21 cellular contexts compared by ENCODE assay signal in the genomic region with DNA sequence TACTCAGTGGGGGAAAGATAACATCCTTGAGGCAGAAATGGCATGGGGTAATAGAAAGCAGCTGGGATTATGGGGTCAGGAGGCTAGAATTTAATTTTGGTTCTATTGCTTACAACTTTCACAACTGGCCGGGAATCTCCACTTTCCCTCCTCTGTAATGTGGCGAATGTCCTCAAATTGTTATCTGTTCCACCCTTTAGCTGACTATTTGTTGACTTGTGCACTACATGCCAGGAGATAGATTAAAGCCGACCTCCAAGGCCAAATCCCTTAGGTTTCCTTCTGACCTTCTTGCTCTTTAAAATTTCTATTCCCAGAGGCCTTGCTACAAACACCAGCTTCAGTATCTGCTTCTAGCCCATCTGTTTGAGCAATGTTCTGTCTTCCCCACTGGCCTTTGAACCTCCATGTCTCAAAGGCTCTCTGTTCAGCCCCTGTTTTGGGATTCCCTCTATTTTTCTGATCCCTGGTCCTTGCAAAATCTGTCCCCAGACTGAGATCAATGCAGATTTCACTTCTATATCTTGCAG.
DNase-seq lines count a peak whose midpoint lies in the region; ATAC-seq and TF ChIP-seq lines count a peak whose summit lies in the region.
"Had no signal": no experiment of that assay in that cellular context is flagged by ENCODE, and none has a peak within 500 bp of the region (broad histone marks: within the 10 kb centered on the region; RNA-seq: fewer than 3 reads in every experiment).

No MANE protein-coding gene starts in this region.

- H3K27me3 ChIP-seq in heart left ventricle (no peaks in the 10 kb centered on the region), esophagus muscularis mucosa (no peaks in the 10 kb centered on the region), neural progenitor cell (no peaks in the 10 kb centered on the region), Caco-2 (replicated peaks; ENCODE audit: control insufficient read depth, insufficient read depth, low read length) (no peaks in the 10 kb centered on the region)
- H3K27me3 ChIP-seq: BLaER1 had no signal

- intact Hi-C loops in Right ventricle myocardium superior (cut with DNase I): no loop called here
- intact Hi-C loops in heart left ventricle (cut with DNase I): no loop called here
- intact Hi-C loops in esophagus muscularis mucosa (cut with DNase I): no loop called here
- intact Hi-C loops in Caco-2 (cut with micrococcal nuclease; ENCODE audit: unreplicated experiment): no loop called here

- peak; percentile 60 for ATAC-seq in Right ventricle myocardium superior (ENCODE audit: poor library complexity)
- no peak for ATAC-seq in heart left ventricle
- ATAC-seq in GM18502 (IDR thresholded peaks at IDR 0.05; ENCODE audit: poor library complexity, unreplicated experiment): no peak
- ATAC-seq: CD8-positive, alpha-beta T cell had no signal

- H3K27ac Mint-ChIP-seq in neural progenitor cell (peak overlapping the region; percentile 1), Caco-2 (ENCODE audit: unreplicated experiment) (no peak overlapping the region)
- H3K27ac Mint-ChIP-seq: B cell; CD8-positive, alpha-beta T cell; GM23338; H9; HFFc6 had no signal

- 55 to 71% (median 60%) methylated on average over 3 of the region's 3 CpGs for WGBS in heart left ventricle, 4 donors
- 70% methylated on average over 3 of the region's 3 CpGs for WGBS in esophagus muscularis mucosa

- no peaks in the 10 kb centered on the region for H3F3A ChIP-seq in neural progenitor cell (ENCODE audit: low read depth)

- H3K36me3 Mint-ChIP-seq in neural progenitor cell (no peaks in the 10 kb centered on the region), Caco-2 (ENCODE audit: insufficient read depth, unreplicated experiment) (no peaks in the 10 kb centered on the region)
- H3K36me3 Mint-ChIP-seq: CD4-positive, CD25-positive, alpha-beta regulatory T cell; CD8-positive, alpha-beta T cell had no signal

- TF ChIP-seq POLR2A in heart left ventricle (IDR thresholded peaks at IDR 0.05): no peak
- TF ChIP-seq POLR2A in esophagus muscularis mucosa (IDR thresholded peaks at IDR 0.05; ENCODE audit: low read depth): no peak

- POLR2A ChIA-PET in Caco-2 (lab: Charles Lee): no interaction called here

- H3K4me3 ChIP-seq in heart left ventricle: no peak overlapping the region
- H3K4me3 ChIP-seq in esophagus muscularis mucosa: no peak overlapping the region
- H3K4me3 ChIP-seq in neural progenitor cell: no peak overlapping the region
- no peak overlapping the region for H3K4me3 ChIP-seq in Caco-2 (ENCODE audit: low read depth, low read length)
- H3K4me3 ChIP-seq: BLaER1, GM12878, GM23338 had no signal

- TF ChIP-seq EP300 in esophagus muscularis mucosa (IDR thresholded peaks at IDR 0.05): no peak

- H2AFZ ChIP-seq in neural progenitor cell (replicated peaks): no peak overlapping the region
- H2AFZ ChIP-seq: GM23338 had no signal

- no TSS peak for BruUV-seq in Caco-2 (replicated peaks; lab: Mats Ljungman, UMichigan)

- H3K4me3 Mint-ChIP-seq in neural progenitor cell: no peak overlapping the region
- no peak overlapping the region for H3K4me3 Mint-ChIP-seq in Caco-2 (ENCODE audit: unreplicated experiment)
- H3K4me3 Mint-ChIP-seq: B cell; CD4-positive, CD25-positive, alpha-beta regulatory T cell; CD8-positive, alpha-beta T cell; GM23338; H9; HFFc6 had no signal

- H3K36me3 ChIP-seq in heart left ventricle (no peaks in the 10 kb centered on the region), esophagus muscularis mucosa (no peaks in the 10 kb centered on the region), neural progenitor cell (no peaks in the 10 kb centered on the region), Caco-2 (ENCODE audit: control insufficient read depth, insufficient read depth, low read length) (no peaks in the 10 kb centered on the region)
- H3K36me3 ChIP-seq: BLaER1 had no signal

- H3K4me2 ChIP-seq in neural progenitor cell: no peak overlapping the region
- H3K4me2 ChIP-seq: BLaER1, GM23338 had no signal

- peaks cover 28% of the 10 kb centered on the region for H3K4me1 Mint-ChIP-seq in neural progenitor cell
- H3K4me1 Mint-ChIP-seq in Caco-2 (ENCODE audit: low read depth, unreplicated experiment): no peaks in the 10 kb centered on the region
- H3K4me1 Mint-ChIP-seq: B cell; CD4-positive, CD25-positive, alpha-beta regulatory T cell had no signal

- H3K27me3 Mint-ChIP-seq in neural progenitor cell (ENCODE audit: insufficient read depth, low read depth) (no peaks in the 10 kb centered on the region), Caco-2 (ENCODE audit: insufficient read depth, unreplicated experiment) (peaks cover 15% of the 10 kb centered on the region)
- H3K27me3 Mint-ChIP-seq: B cell had no signal

- no peaks in the 10 kb centered on the region for H4K20me1 ChIP-seq in neural progenitor cell (ENCODE audit: low read depth)
- H4K20me1 ChIP-seq: BLaER1 had no signal

- no peaks in the 10 kb centered on the region for H3K79me2 ChIP-seq in neural progenitor cell (ENCODE audit: low read depth)

- H3K9me3 ChIP-seq in heart left ventricle: no peaks in the 10 kb centered on the region
- no peaks in the 10 kb centered on the region for H3K9me3 ChIP-seq in esophagus muscularis mucosa
- H3K9me3 ChIP-seq in neural progenitor cell (ENCODE audit: low read depth): no peaks in the 10 kb centered on the region
- H3K9me3 ChIP-seq in Caco-2: no peaks in the 10 kb centered on the region
- H3K9me3 ChIP-seq: BLaER1 had no signal

- H3K4me1 ChIP-seq in heart left ventricle: no peaks in the 10 kb centered on the region
- H3K4me1 ChIP-seq in esophagus muscularis mucosa: peaks cover 0 to 2% (median 0%) of the 10 kb centered on the region in 4 donors
- peaks cover 7% of the 10 kb centered on the region for H3K4me1 ChIP-seq in neural progenitor cell
- H3K4me1 ChIP-seq in Caco-2: no peaks in the 10 kb centered on the region
- H3K4me1 ChIP-seq: BLaER1 had no signal

- TF ChIP-seq CTCF in heart left ventricle (IDR thresholded peaks at IDR 0.05) (no peak), esophagus muscularis mucosa (IDR thresholded peaks at IDR 0.05) (no peak), neural progenitor cell (IDR thresholded peaks at IDR 0.05) (no peak), Caco-2 (IDR thresholded peaks at IDR 0.05; ENCODE audit: insufficient read depth in 1 of 2, low read depth in 1 of 2, low read length in 1 of 2, severe bottlenecking in 1 of 2, unreplicated experiment in 1 of 2) (no peak)

- peak; percentile 32 for DNase-seq in NCI-H2171 treated with DMSO at 0.1 percent for 48 hours (lab: John Stamatoyannopoulos, UW)
- DNase-seq in NCI-H2171 (lab: John Stamatoyannopoulos, UW): no peak
- no peak for DNase-seq in Right ventricle myocardium superior
- DNase-seq in heart left ventricle: no peak
- peak; percentile 50 for DNase-seq in esophagus muscularis mucosa (ENCODE audit: extremely low spot score)
- no peak for DNase-seq in neural progenitor cell (ENCODE audit: low spot score)
- DNase-seq in Caco-2: no peak
- DNase-seq: CD8-positive, alpha-beta T cell; DMS 273 treated with DMSO at 0.1 percent for 48 hours; DMS79; GDM1; H9; HFFc6 had no signal

- no peak overlapping the region for H3K9ac ChIP-seq in neural progenitor cell
- H3K9ac ChIP-seq: BLaER1 had no signal

- H3K9me3 Mint-ChIP-seq in neural progenitor cell (no peaks in the 10 kb centered on the region), Caco-2 (ENCODE audit: unreplicated experiment) (no peaks in the 10 kb centered on the region)
- H3K9me3 Mint-ChIP-seq: CD8-positive, alpha-beta T cell; H9 had no signal

- CTCF ChIA-PET in Caco-2 (lab: Charles Lee): interaction anchor here (1.1 kb wide), 1 partner anchor 10 kb away, joined by 3 read pairs; no protein-coding TSS in a partner anchor

- H3K27ac ChIP-seq in heart left ventricle (no peak overlapping the region), esophagus muscularis mucosa (replicated peaks in 1 of 4) (no peak overlapping the region), neural progenitor cell (no peak overlapping the region)
- H3K27ac ChIP-seq: 22Rv1, BLaER1, C4-2B had no signal

Comparison
In these comparisons a context has a peak if more than half of its experiments do, and no peak if none do; other contexts are left out.
1. DNase-seq: peak in NCI-H2171 treated with DMSO at 0.1 percent for 48 hours (single experiment) and esophagus muscularis mucosa (single experiment); none in NCI-H2171 (single experiment), Right ventricle myocardium superior (single experiment), heart left ventricle (0 of 5), neural progenitor cell (single experiment) and Caco-2 (0 of 2).